In genomic region chr10:30346615-30347014, GRCh38 we compare ENCODE assay signal across 1 cellular context.
TF ChIP-seq lines count a peak whose summit lies in the region.

No MANE protein-coding gene starts in this region.

TF ChIP-seq in K562, 482 proteins besides CTCF, POLR2A, EP300 and RAD21 (continued from another document):
- TF ChIP-seq HMG20A (CRISPR knock-in tag; conservative IDR thresholded peaks at IDR 0.05) (no peak), HMBOX1 (IDR thresholded peaks at IDR 0.05) (peak; percentile 58; the same call in 1 of the 2 replicates)
